ENCODE assay signal across 29 cellular contexts in genomic region chr13:41304551-41304950, GRCh38.
"Had no signal": no experiment of that assay in that cellular context is flagged by ENCODE, and none has a peak within 500 bp of the region (broad histone marks: within the 10 kb centered on the region; RNA-seq: fewer than 3 reads in every experiment).

No MANE protein-coding gene starts in this region.

- FAIRE-seq: islet of Langerhans, kidney, pancreas had no signal

- H3K27me3 ChIP-seq: left lung, pancreas, stomach, testis, thyroid gland, transverse colon, upper lobe of left lung, vagina had no signal

- H3K4me1 ChIP-seq: left lung, lower lobe of right lung, pancreas, prostate gland, testis, thyroid gland, transverse colon, upper lobe of left lung, vagina had no signal

- ATAC-seq: left colon; left lung; lower lobe of right lung; naive thymus-derived CD8-positive, alpha-beta T cell; pancreas; right cardiac atrium; sciatic nerve; stimulated activated naive B cell treated with anti-CD40 and anti-IgM and Interleukin-4, amounts not matched to agents 10 μg/mL and 1 μg/mL and 100 μg/mL, for 72 hours; stimulated activated naive CD8-positive, alpha-beta T cell treated with anti-CD3 and anti-CD28 coated beads, Interleukin-15, Interleukin-2, amounts not matched to agents 100 U/mL and 50 U/mL, for 24 hours had no signal

- H3K9me3 ChIP-seq: left lung, lower lobe of right lung, pancreas, prostate gland, stomach, testis, thyroid gland, transverse colon, upper lobe of left lung, vagina had no signal

- DNase-seq: immature natural killer cell; kidney; left colon; left lung; lower lobe of right lung; mammary epithelial cell; mesenchymal stem cell; naive thymus-derived CD8-positive, alpha-beta T cell; nucleus accumbens; pancreas; posterior cingulate gyrus; retina; right cardiac atrium; stimulated activated CD4-positive, alpha-beta T cell treated with anti-CD3 and anti-CD28 coated beads, Interleukin-12 subunit alpha, Interleukin-12 subunit beta, amount 100 ng/mL, for 4 hours; stimulated activated CD4-positive, alpha-beta T cell treated with anti-CD3 and anti-CD28 coated beads, Interleukin-15, amount 100 ng/mL, for 24 hours; stimulated activated CD4-positive, alpha-beta T cell treated with anti-CD3 and anti-CD28 coated beads, Interleukin-2, amount 100 ng/mL, for 24 hours; stimulated activated CD4-positive, alpha-beta T cell treated with anti-CD3 and anti-CD28 coated beads, Interleukin-4, amount 100 ng/mL, for 1 hour; stimulated activated naive B cell treated with anti-CD40 and anti-IgM and Interleukin-4, amounts not matched to agents 10 μg/mL and 1 μg/mL and 100 μg/mL, for 72 hours; stimulated activated naive CD8-positive, alpha-beta T cell treated with anti-CD3 and anti-CD28 coated beads, Interleukin-15, Interleukin-2, amounts not matched to agents 100 U/mL and 50 U/mL, for 24 hours; stomach; testis; thyroid gland; transverse colon; upper lobe of left lung had no signal

- H3K4me3 ChIP-seq: left lung, lower lobe of right lung, pancreas, prostate gland, skin epidermis, stomach, testis, thyroid gland, transverse colon, upper lobe of left lung, vagina had no signal

- H3K27ac ChIP-seq: left lung, lower lobe of right lung, prostate gland, skin epidermis, stomach, testis, thyroid gland, transverse colon, upper lobe of left lung, vagina had no signal

- H3K36me3 ChIP-seq: left lung, lower lobe of right lung, pancreas, prostate gland, stomach, thyroid gland, transverse colon, upper lobe of left lung, vagina had no signal
